23 cellular contexts compared by ENCODE assay signal in genomic region chrX:7244400-7244799, GRCh38.
"Had no signal": no experiment of that assay in that cellular context is flagged by ENCODE, and none has a peak within 500 bp of the region (broad histone marks: within the 10 kb centered on the region; RNA-seq: fewer than 3 reads in every experiment).

No MANE protein-coding gene starts in this region.

- H3K27ac ChIP-seq: adrenal gland, ascending aorta, pancreas, psoas muscle, right atrium auricular region, upper lobe of left lung had no signal

- H3K9me3 ChIP-seq: adrenal gland, ascending aorta, pancreas, psoas muscle, upper lobe of left lung had no signal

- DNase-seq: activated B cell treated with CpG ODN at 0.5 μM for 24 hours; activated CD4-positive, alpha-beta T cell treated with anti-CD3 and anti-CD28 coated beads for 36 hours; activated CD4-positive, alpha-beta T cell treated with anti-CD3 and anti-CD28 coated beads, Interleukin-2, amount 50 U/mL, for 4 hours; activated CD8-positive, alpha-beta memory T cell treated with anti-CD3 and anti-CD28 coated beads, Interleukin-2, amount 50 U/mL, for 48 hours; activated naive CD4-positive, alpha-beta T cell; activated T-cell treated with anti-CD3 and anti-CD28 coated beads, Interleukin-2, amount 50 U/mL, for 4 hours; adrenal gland; central memory CD4-positive, alpha-beta T cell; effector memory CD4-positive, alpha-beta T cell; foreskin melanocyte; immature natural killer cell; naive thymus-derived CD8-positive, alpha-beta T cell; pancreas; psoas muscle; spleen; stimulated activated CD4-positive, alpha-beta T cell treated with anti-CD3 and anti-CD28 coated beads, Interleukin-4, amount 100 ng/mL, for 1 hour; stimulated activated naive CD8-positive, alpha-beta T cell treated with anti-CD3 and anti-CD28 coated beads, Interleukin-15, Interleukin-2, amounts not matched to agents 100 U/mL and 50 U/mL, for 24 hours; T-helper 9 cell; upper lobe of left lung had no signal

- H3K4me3 ChIP-seq: adrenal gland, ascending aorta, pancreas, psoas muscle, right atrium auricular region, spleen, upper lobe of left lung had no signal

- H3K27me3 ChIP-seq: adrenal gland, ascending aorta, pancreas, right atrium auricular region, spleen, upper lobe of left lung had no signal

- H3K4me1 ChIP-seq: adrenal gland, ascending aorta, pancreas, psoas muscle, right atrium auricular region, spleen, upper lobe of left lung had no signal

- ATAC-seq: activated CD4-positive, alpha-beta T cell treated with anti-CD3 and anti-CD28 coated beads for 36 hours; activated T-cell treated with anti-CD3 and anti-CD28 coated beads, Interleukin-2, amount 50 U/mL, for 4 hours; esophagus mucosa; left lobe of liver; naive thymus-derived CD8-positive, alpha-beta T cell; pancreas; psoas muscle; stimulated activated naive CD8-positive, alpha-beta T cell treated with anti-CD3 and anti-CD28 coated beads, Interleukin-15, Interleukin-2, amounts not matched to agents 100 U/mL and 50 U/mL, for 24 hours had no signal

- H3K36me3 ChIP-seq: adrenal gland, ascending aorta, pancreas, right atrium auricular region, spleen, upper lobe of left lung had no signal
